16 cellular contexts compared by ENCODE assay signal in the genomic region with DNA sequence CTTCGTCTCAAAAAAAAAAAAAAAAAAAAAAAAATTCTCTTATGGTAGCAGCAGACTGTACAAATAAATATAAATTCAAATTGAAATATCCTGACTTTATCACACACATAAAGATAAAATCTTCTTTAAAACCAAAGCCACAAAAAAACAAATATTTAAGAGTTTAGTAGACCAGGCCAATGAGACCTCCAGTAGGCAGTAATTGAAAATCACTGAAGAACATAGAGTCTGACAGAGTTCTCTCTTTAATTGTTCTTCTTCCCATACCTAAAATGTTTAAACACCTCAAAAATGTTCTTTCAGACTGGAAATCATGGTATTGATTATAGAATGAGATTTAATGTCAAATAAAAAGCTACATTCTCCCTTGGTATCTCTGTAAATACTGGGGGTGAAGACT. TPM values are rescaled to one million over a fixed set of nuclear protein-coding genes. Genes with fewer than 3 reads are reported as not detected.
DNase-seq lines count a peak whose midpoint lies in the region; ATAC-seq and TF ChIP-seq lines count a peak whose summit lies in the region.
"Had no signal": no experiment of that assay in that cellular context is flagged by ENCODE, and none has a peak within 500 bp of the region (broad histone marks: within the 10 kb centered on the region; RNA-seq: fewer than 3 reads in every experiment).

No MANE protein-coding gene starts in this region.

- DNase-seq in AG08395 (ENCODE audit: low spot score) (peak; percentile 7), SK-N-MC (ENCODE audit: low read depth, low spot score) (no peak), fibroblast of villous mesenchyme (ENCODE audit: low read depth) (peak; percentile 29), NOMO-1 treated with DMSO at 0.1 percent for 48 hours (lab: John Stamatoyannopoulos, UW; ENCODE audit: unreplicated experiment) (no peak), globus pallidus (ENCODE audit: low spot score) (no peak)
- no peak for DNase-seq in CD8-positive, alpha-beta memory T cell
- DNase-seq: GF-D8, KG1, NCI-H1436, NCI-H2029, NCI-H2171 treated with DMSO at 0.1 percent for 48 hours, NCI-H748 treated with DMSO at 0.1 percent for 48 hours, PC-3, SJCRH30 had no signal

- no peaks in the 10 kb centered on the region for H3K27me3 ChIP-seq in CD8-positive, alpha-beta memory T cell (ENCODE audit: insufficient read depth, low read length, poor library complexity, severe bottlenecking)
- H3K27me3 ChIP-seq: SJCRH30 had no signal

- ATAC-seq in GM21515 (IDR thresholded peaks at IDR 0.05; ENCODE audit: unreplicated experiment) (no peak), HG03439 (IDR thresholded peaks at IDR 0.05; ENCODE audit: unreplicated experiment) (no peak)
- ATAC-seq: PC-3 had no signal

- H3K36me3 Mint-ChIP-seq in CD8-positive, alpha-beta memory T cell: peaks cover 3 to 34% (median 6%) of the 10 kb centered on the region in 3 donors

- no peak overlapping the region for H3K4me3 Mint-ChIP-seq in CD8-positive, alpha-beta memory T cell

- H3K27ac Mint-ChIP-seq in CD8-positive, alpha-beta memory T cell: peak overlapping the region in 5 of 8 donors; percentile 24 to 76 (median 50)

- peaks cover 15% of the 10 kb centered on the region for H3K4me1 ChIP-seq in CD8-positive, alpha-beta memory T cell (ENCODE audit: insufficient read depth, low read length)
- H3K4me1 ChIP-seq: SJCRH30 had no signal

- peaks cover 0 to 3% (median 0%) of the 10 kb centered on the region in 5 donors for H3K9me3 Mint-ChIP-seq in CD8-positive, alpha-beta memory T cell

- no peaks in the 10 kb centered on the region for H3K9me3 ChIP-seq in CD8-positive, alpha-beta memory T cell (ENCODE audit: low read length)
- H3K9me3 ChIP-seq in SK-N-MC (ENCODE audit: low read depth, low read length): no peaks in the 10 kb centered on the region

- POLR2A ChIA-PET in CD8-positive, alpha-beta memory T cell (lab: Charles Lee): interaction anchor here (1.0 kb wide), 1 partner anchor 21 kb away, joined by 3 read pairs; the partner anchor contains the start of gene PRPF40A

- H3K4me1 Mint-ChIP-seq in CD8-positive, alpha-beta memory T cell: peaks cover 50 to 87% (median 79%) of the 10 kb centered on the region in 3 donors

- no peak overlapping the region for H3K27ac ChIP-seq in CD8-positive, alpha-beta memory T cell (ENCODE audit: low read depth, low read length)
- peak overlapping the region; percentile 55; the same call in 1 of the 2 replicates for H3K27ac ChIP-seq in SK-N-MC
- H3K27ac ChIP-seq: SJCRH30 had no signal

- H3K36me3 ChIP-seq in CD8-positive, alpha-beta memory T cell (ENCODE audit: insufficient read depth, low read length): no peaks in the 10 kb centered on the region
- H3K36me3 ChIP-seq in SK-N-MC (ENCODE audit: insufficient read depth, low read length): peaks cover 46% of the 10 kb centered on the region

- H3K27me3 Mint-ChIP-seq in CD8-positive, alpha-beta memory T cell: no peaks in the 10 kb centered on the region

- no peak overlapping the region for H3K4me3 ChIP-seq in CD8-positive, alpha-beta memory T cell (ENCODE audit: low read length)
- H3K4me3 ChIP-seq in SK-N-MC (no peak overlapping the region), fibroblast of villous mesenchyme (ENCODE audit: low read depth, low read length) (no peak overlapping the region)
- H3K4me3 ChIP-seq: SJCRH30 had no signal

- CTCF ChIA-PET in CD8-positive, alpha-beta memory T cell (lab: Charles Lee): no interaction called here

- TF ChIP-seq CTCF in fibroblast of villous mesenchyme (IDR thresholded peaks at IDR 0.05; ENCODE audit: insufficient read depth, low read depth, low read length): no peak

- H3K9ac ChIP-seq in SK-N-MC (ENCODE audit: insufficient read length): no peak overlapping the region

RNA-seq across cellular contexts. Expression of gene PRPF40A, which starts 20.8 kb away (rescaled TPM):
- 100 to 1,000 TPM; 138 to 146 TPM for total RNA-seq in CD8-positive, alpha-beta memory T cell
- 136 TPM for polyA plus RNA-seq in CD8-positive, alpha-beta memory T cell
- total RNA-seq in fibroblast of villous mesenchyme: 135 and 181 TPM in 2 replicates

RNA-seq across cellular contexts. Expression of gene ARL6IP6, which starts 21.9 kb away (rescaled TPM):
- total RNA-seq in CD8-positive, alpha-beta memory T cell: 10 to 100 TPM; 28.2 to 29.1 TPM
- 31.7 TPM for polyA plus RNA-seq in CD8-positive, alpha-beta memory T cell
- 20.0 and 42.7 TPM in 2 replicates for total RNA-seq in fibroblast of villous mesenchyme

Comparison
In these comparisons a context has a peak if more than half of its experiments do, and no peak if none do; other contexts are left out.
1. DNase-seq: peak in AG08395 (single experiment) and fibroblast of villous mesenchyme (single experiment); none in CD8-positive, alpha-beta memory T cell (0 of 5), SK-N-MC (single experiment), NOMO-1 treated with DMSO at 0.1 percent for 48 hours (single experiment) and globus pallidus (single experiment).